ENCODE assay signal across 11 cellular contexts in the genomic region with DNA sequence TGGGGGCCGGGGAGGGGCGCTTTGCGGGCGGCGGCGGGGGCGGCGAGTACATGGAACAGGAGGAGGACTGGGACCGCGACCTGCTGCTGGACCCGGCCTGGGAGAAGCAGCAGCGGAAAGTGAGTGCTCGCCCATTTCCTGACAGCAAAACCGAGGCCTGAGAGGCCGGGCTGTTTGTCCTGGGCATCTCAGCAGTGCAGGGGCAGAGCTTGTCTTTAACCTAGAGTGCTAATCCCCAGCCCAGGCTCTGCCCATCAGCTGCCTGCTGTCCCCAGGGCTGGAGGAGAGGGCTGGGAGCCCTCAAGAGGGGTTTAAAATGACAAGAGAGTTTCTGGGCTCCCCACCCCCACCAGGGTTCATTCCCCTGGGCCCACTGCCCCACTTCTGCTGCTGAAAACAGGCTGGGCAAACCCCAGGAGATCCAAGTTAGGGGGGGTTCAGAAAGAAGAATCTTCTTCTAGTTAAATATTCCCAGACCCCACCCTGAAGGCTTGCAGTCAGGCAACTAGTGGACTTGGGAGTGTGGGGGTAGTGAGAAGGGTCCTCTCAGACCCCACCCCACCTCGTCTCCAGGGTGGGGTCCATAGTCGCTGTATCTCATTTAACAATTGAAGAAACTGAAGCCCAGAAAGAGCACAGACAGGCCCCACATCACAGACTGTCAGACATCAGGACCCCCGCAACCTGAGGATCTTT. TPM values are rescaled to one million over a fixed set of nuclear protein-coding genes. Genes with fewer than 3 reads are reported as not detected.
DNase-seq lines count a peak whose midpoint lies in the region; ATAC-seq, FAIRE-seq and TF ChIP-seq lines count a peak whose summit lies in the region.
"Had no signal": no experiment of that assay in that cellular context is flagged by ENCODE, and none has a peak within 500 bp of the region (broad histone marks: within the 10 kb centered on the region; RNA-seq: fewer than 3 reads in every experiment).

No MANE protein-coding gene starts in this region.

- ATAC-seq in naive thymus-derived CD4-positive, alpha-beta T cell: no peak

- no peak overlapping the region for H3K27ac Mint-ChIP-seq in astrocyte (ENCODE audit: unreplicated experiment)
- H3K27ac Mint-ChIP-seq in naive thymus-derived CD4-positive, alpha-beta T cell: peak overlapping the region in 2 of 9 donors; percentile 9 to 86

- POLR2A ChIA-PET in naive thymus-derived CD4-positive, alpha-beta T cell (lab: Charles Lee): interaction anchor here (0.5 to 2.8 kb wide), 4 partner anchors 18 to 400 kb away, joined by 3 to 11 read pairs (median 7); a partner anchor contains a TSS
- POLR2A ChIA-PET in HEK293T (lab: Yijun Ruan, JAX): interaction anchor here (1.1 kb wide), 1 partner anchor 69 kb away, joined by 6 read pairs; a partner anchor contains a TSS

- no peaks in the 10 kb centered on the region for H3K9me3 Mint-ChIP-seq in astrocyte (ENCODE audit: unreplicated experiment)
- H3K9me3 Mint-ChIP-seq in naive thymus-derived CD4-positive, alpha-beta T cell: peaks cover 0 to 1% (median 0%) of the 10 kb centered on the region in 11 donors

- peaks cover 30% of the 10 kb centered on the region for H3K27me3 Mint-ChIP-seq in astrocyte (ENCODE audit: low read depth, unreplicated experiment)
- peaks cover 0 to 16% (median 0%) of the 10 kb centered on the region in 5 donors for H3K27me3 Mint-ChIP-seq in naive thymus-derived CD4-positive, alpha-beta T cell

- intact Hi-C loops in naive thymus-derived CD4-positive, alpha-beta T cell (cut with micrococcal nuclease): loop anchor here (1.0 to 5.0 kb wide), 11 partner anchors 22 to 198 kb away; a partner anchor contains a TSS

- no peak for FAIRE-seq in astrocyte (lab: Jason Lieb, UNC)

- no peaks in the 10 kb centered on the region for H3K27me3 ChIP-seq in BLaER1 treated with 17β-estradiol and CSF1 and Interleukin-3, amounts not matched to agents 10 nM and 100 nM
- H3K27me3 ChIP-seq in H7 (ENCODE audit: control insufficient read depth, insufficient read depth, low read length) (no peaks in the 10 kb centered on the region), astrocyte (ENCODE audit: insufficient read depth, low read length) (peaks cover 2% of the 10 kb centered on the region)
- no peaks in the 10 kb centered on the region for H3K27me3 ChIP-seq in naive thymus-derived CD4-positive, alpha-beta T cell (ENCODE audit: control insufficient read depth in 2 of 2, insufficient read depth in 2 of 2, low read length in 2 of 2)

- TF ChIP-seq CTCF in astrocyte (IDR thresholded peaks at IDR 0.05; ENCODE audit: insufficient read depth, low read depth, low read length): no peak

- DNase-seq in H7 (peak; percentile 77), astrocyte (ENCODE audit: low read depth) (no peak), iPS-NIHi11 (ENCODE audit: low spot score) (no peak), cerebellar cortex (ENCODE audit: low spot score) (no peak), HEK293T (ENCODE audit: extremely low spot score) (no peak)
- DNase-seq in naive thymus-derived CD4-positive, alpha-beta T cell: no peak
- DNase-seq in effector CD4-positive, alpha-beta T cell: no peak
- DNase-seq: SHP77 treated with DMSO at 0.1 percent for 48 hours had no signal

- peaks cover 32 to 52% (median 43%) of the 10 kb centered on the region in 10 experiments for H3K4me1 ChIP-seq in BLaER1 treated with 17β-estradiol and CSF1 and Interleukin-3, amounts not matched to agents 10 nM and 100 nM
- H3K4me1 ChIP-seq in astrocyte (ENCODE audit: insufficient read depth, low read length): peaks cover 28% of the 10 kb centered on the region
- peaks cover 19 to 21% of the 10 kb centered on the region in 2 donors for H3K4me1 ChIP-seq in naive thymus-derived CD4-positive, alpha-beta T cell (ENCODE audit: control insufficient read depth in 2 of 2, insufficient read depth in 2 of 2, low read length in 2 of 2)

- peaks cover 0 to 13% (median 10%) of the 10 kb centered on the region in 11 experiments; a peak in 13 of 22 replicates for H3K36me3 ChIP-seq in BLaER1 treated with 17β-estradiol and CSF1 and Interleukin-3, amounts not matched to agents 10 nM and 100 nM
- peaks cover 1% of the 10 kb centered on the region for H3K36me3 ChIP-seq in H7 (replicated peaks; ENCODE audit: control insufficient read depth, insufficient read depth, low read length)
- no peaks in the 10 kb centered on the region for H3K36me3 ChIP-seq in astrocyte (ENCODE audit: insufficient read depth, low read length)
- H3K36me3 ChIP-seq in naive thymus-derived CD4-positive, alpha-beta T cell (ENCODE audit: control insufficient read depth in 2 of 3, insufficient read depth in 3 of 3, low read length in 3 of 3): peaks cover 0 to 14% (median 9%) of the 10 kb centered on the region in 3 experiments

- no peak overlapping the region for H2AFZ ChIP-seq in astrocyte (ENCODE audit: low read depth, low read length)

- H3K27ac ChIP-seq in BLaER1 treated with 17β-estradiol and CSF1 and Interleukin-3, amounts not matched to agents 10 nM and 100 nM: no peak overlapping the region
- no peak overlapping the region for H3K27ac ChIP-seq in astrocyte (ENCODE audit: low read depth, low read length)
- no peak overlapping the region for H3K27ac ChIP-seq in naive thymus-derived CD4-positive, alpha-beta T cell (ENCODE audit: low read depth, low read length)

- H3K4me3 Mint-ChIP-seq in astrocyte (ENCODE audit: unreplicated experiment): peak overlapping the region; percentile 34
- peak overlapping the region; percentile 79 to 90 (median 86) for H3K4me3 Mint-ChIP-seq in naive thymus-derived CD4-positive, alpha-beta T cell

- no peaks in the 10 kb centered on the region for H3K9me3 ChIP-seq in BLaER1 treated with 17β-estradiol and CSF1 and Interleukin-3, amounts not matched to agents 10 nM and 100 nM (replicated peaks in 1 of 11)
- no peaks in the 10 kb centered on the region for H3K9me3 ChIP-seq in astrocyte (ENCODE audit: insufficient read depth, low read depth, low read length)
- H3K9me3 ChIP-seq in naive thymus-derived CD4-positive, alpha-beta T cell (ENCODE audit: control insufficient read depth in 2 of 3, low read length in 3 of 3): no peaks in the 10 kb centered on the region

- peak overlapping the region; percentile 82 to 97 (median 94); a peak in 21 of 22 replicates for H3K4me2 ChIP-seq in BLaER1 treated with 17β-estradiol and CSF1 and Interleukin-3, amounts not matched to agents 10 nM and 100 nM
- H3K4me2 ChIP-seq in astrocyte (ENCODE audit: low read length): peak overlapping the region; percentile 88

- CTCF ChIA-PET in naive thymus-derived CD4-positive, alpha-beta T cell (lab: Charles Lee): interaction anchor here (0.5 to 0.6 kb wide), 2 partner anchors 92 to 134 kb away, joined by 3 read pairs; no protein-coding TSS in a partner anchor
- CTCF ChIA-PET in HEK293T (lab: Yijun Ruan, JAX): no interaction called here

- H3K4me3 ChIP-seq in BLaER1 treated with 17β-estradiol and CSF1 and Interleukin-3, amounts not matched to agents 10 nM and 100 nM: 0 out of 20 replicates have a peak overlapping the region, but pooled peaks of 2 of the 10 experiments have one; percentile 93 to 97
- H3K4me3 ChIP-seq in H7 (ENCODE audit: insufficient read depth, low read depth, low read length): peak overlapping the region; percentile 65
- no peak overlapping the region for H3K4me3 ChIP-seq in astrocyte (ENCODE audit: insufficient read depth, low read depth, low read length)
- H3K4me3 ChIP-seq in naive thymus-derived CD4-positive, alpha-beta T cell (ENCODE audit: low read length): no peak overlapping the region

- H3K4me1 Mint-ChIP-seq in astrocyte (ENCODE audit: low read depth, unreplicated experiment): peaks cover 5% of the 10 kb centered on the region
- peaks cover 13 to 39% (median 29%) of the 10 kb centered on the region in 7 donors for H3K4me1 Mint-ChIP-seq in naive thymus-derived CD4-positive, alpha-beta T cell

- H3K36me3 Mint-ChIP-seq in astrocyte (ENCODE audit: low read depth, unreplicated experiment): peaks cover 8% of the 10 kb centered on the region
- peaks cover 0 to 6% (median 3%) of the 10 kb centered on the region in 5 donors for H3K36me3 Mint-ChIP-seq in naive thymus-derived CD4-positive, alpha-beta T cell

- H4K20me1 ChIP-seq in BLaER1 treated with 17β-estradiol and CSF1 and Interleukin-3, amounts not matched to agents 10 nM and 100 nM: peaks cover 0 to 16% (median 0%) of the 10 kb centered on the region in 11 experiments; a peak in 3 of 22 replicates
- peaks cover 7% of the 10 kb centered on the region for H4K20me1 ChIP-seq in astrocyte (ENCODE audit: insufficient read depth, low read length)

- H3K9ac ChIP-seq in BLaER1 treated with 17β-estradiol and CSF1 and Interleukin-3, amounts not matched to agents 10 nM and 100 nM: peak overlapping the region in 6 of 11 experiments; percentile 37 to 97 (median 94); a peak in 9 of 22 replicates
- no peak overlapping the region for H3K9ac ChIP-seq in astrocyte (ENCODE audit: low read length)

- no peaks in the 10 kb centered on the region for H3K79me2 ChIP-seq in astrocyte (ENCODE audit: insufficient read depth, low read length)

TF ChIP-seq in HEK293T, 16 proteins besides CTCF, POLR2A, EP300 and RAD21:
- TF ChIP-seq CTBP1 (IDR thresholded peaks at IDR 0.05; ENCODE audit: borderline replicate concordance): no peak
- TF ChIP-seq FOXK2 (IDR thresholded peaks at IDR 0.05): no peak
- TF ChIP-seq BHLHE40 (IDR thresholded peaks at IDR 0.05; ENCODE audit: borderline replicate concordance): no peak
- no peak for TF ChIP-seq ZNF384 (IDR thresholded peaks at IDR 0.05)

RNA-seq across cellular contexts. Expression of a gene that starts 0.4 kb away (rescaled TPM):
- total RNA-seq in H7 (2014; rRNA removed; shearing (Covaris generic)): 36.9 and 68.8 TPM in 2 replicates
- not detected in 2 replicates for total RNA-seq in astrocyte
- total RNA-seq in naive thymus-derived CD4-positive, alpha-beta T cell: under 1 TPM in 1 of 5 experiments, not detected in 4; 0.32 TPM
- polyA plus RNA-seq in naive thymus-derived CD4-positive, alpha-beta T cell: not detected
- total RNA-seq: glomerular endothelial cell, renal cortical epithelial cell had no signal

RNA-seq across cellular contexts. Expression of a gene that starts 1.3 kb away (rescaled TPM):
- 14.8 and 25.8 TPM in 2 replicates for total RNA-seq in H7 (2014; rRNA removed; shearing (Covaris generic))
- 13.5 and 15.6 TPM in 2 replicates for total RNA-seq in astrocyte
- 10 to 100 TPM; 14.5 to 24.5 (median 19.2) TPM for total RNA-seq in naive thymus-derived CD4-positive, alpha-beta T cell
- polyA plus RNA-seq in naive thymus-derived CD4-positive, alpha-beta T cell: 10 to 100 TPM in 1 of 2 donors, 1 to 10 TPM in 1; 7.8 to 11.8 TPM

RNA-seq across cellular contexts. Expression of a gene that starts 21.3 kb away (rescaled TPM):
- total RNA-seq in H7 (2014; rRNA removed; shearing (Covaris generic)): 4.8 and 5.1 TPM in 2 replicates
- 1.5 and 4.0 TPM in 2 replicates for total RNA-seq in astrocyte
- 10 to 100 TPM in 4 of 5 experiments, 1 to 10 TPM in 1; 2.3 to 49.7 (median 21.1) TPM for total RNA-seq in naive thymus-derived CD4-positive, alpha-beta T cell
- polyA plus RNA-seq in naive thymus-derived CD4-positive, alpha-beta T cell: 10 to 100 TPM; 27.3 to 28.8 TPM

RNA-seq across cellular contexts. Expression of a gene that starts 36.7 kb away (rescaled TPM):
- 25.4 and 26.5 TPM in 2 replicates for total RNA-seq in H7 (2014; rRNA removed; shearing (Covaris generic))
- total RNA-seq in astrocyte: 18.8 and 20.3 TPM in 2 replicates
- total RNA-seq in naive thymus-derived CD4-positive, alpha-beta T cell: 10 to 100 TPM; 16.9 to 38.2 (median 23.6) TPM
- 10 to 100 TPM in 1 of 2 donors, 1 to 10 TPM in 1; 9.6 to 13.9 TPM for polyA plus RNA-seq in naive thymus-derived CD4-positive, alpha-beta T cell

RNA-seq across cellular contexts. Expression of a gene that starts 45.7 kb away (rescaled TPM):
- total RNA-seq in H7 (2014; rRNA removed; shearing (Covaris generic)): 0.52 and 0.67 TPM in 2 replicates
- 0.31 and 0.34 TPM in 2 replicates for total RNA-seq in astrocyte
- total RNA-seq in naive thymus-derived CD4-positive, alpha-beta T cell: 1 to 10 TPM in 2 of 5 experiments, under 1 TPM in 2, not detected in 1; 0.11 to 1.2 (median 0.60) TPM
- polyA plus RNA-seq in naive thymus-derived CD4-positive, alpha-beta T cell: not detected

Comparison
In these comparisons a context has a peak if more than half of its experiments do, and no peak if none do; other contexts are left out.
1. RNA of a gene that starts 0.4 kb away (total RNA-seq): 36.9 to 68.8 TPM in H7; 0.32 TPM in naive thymus-derived CD4-positive, alpha-beta T cell and not detected in astrocyte; every median in the first group is over 10 times any median in the second.